ENCODE assay signal across 15 cellular contexts in genomic region chr14:65432361-65432948, GRCh38. TPM values are rescaled to one million over a fixed set of nuclear protein-coding genes. Genes with fewer than 3 reads are reported as not detected.
DNase-seq lines count a peak whose midpoint lies in the region; ATAC-seq and TF ChIP-seq lines count a peak whose summit lies in the region.
"Had no signal": no experiment of that assay in that cellular context is flagged by ENCODE, and none has a peak within 500 bp of the region (broad histone marks: within the 10 kb centered on the region; RNA-seq: fewer than 3 reads in every experiment).

No MANE protein-coding gene starts in this region.

- no peaks in the 10 kb centered on the region for H3K27me3 ChIP-seq in hepatocyte
- H3K27me3 ChIP-seq in body of pancreas: no peaks in the 10 kb centered on the region
- H3K27me3 ChIP-seq: gastroesophageal sphincter, uterus had no signal

- no peak for TF ChIP-seq POLR2A in body of pancreas (IDR thresholded peaks at IDR 0.05)

- no peaks in the 10 kb centered on the region for H3K9me2 ChIP-seq in hepatocyte (replicated peaks; ENCODE audit: insufficient read depth)

- intact Hi-C loops in body of pancreas (cut with DNase I): no loop called here

- peaks cover 77% of the 10 kb centered on the region for H3K79me2 ChIP-seq in hepatocyte

- DNase-seq in activated T-cell treated with anti-CD3 and anti-CD28 coated beads, Interleukin-2, amount 50 U/mL, for 72 hours: no peak
- DNase-seq in activated T-cell treated with anti-CD3 and anti-CD28 coated beads, Interleukin-2, amount 50 U/mL, for 24 hours: no peak
- DNase-seq in T-helper 17 cell (no peak), hepatocyte (ENCODE audit: low spot score) (no peak), body of pancreas (no peak), 8988T (no peak)
- DNase-seq in stimulated activated naive B cell treated with anti-CD40 and anti-IgM and Interleukin-4, amounts not matched to agents 10 μg/mL and 1 μg/mL and 100 μg/mL, for 72 hours: no peak
- DNase-seq: activated CD4-positive, alpha-beta memory T cell treated with anti-CD3 and anti-CD28 coated beads, Interleukin-2, amount 10 ng/mL, durations not matched to agents 7 days and 5 days; aorta; lower lobe of right lung; NCI-H2029; NCI-H526; uterus had no signal

- H3K9me3 ChIP-seq in T-helper 17 cell (ENCODE audit: control insufficient read depth, low read length, poor library complexity, severe bottlenecking) (no peaks in the 10 kb centered on the region), hepatocyte (ENCODE audit: low read depth) (no peaks in the 10 kb centered on the region), body of pancreas (no peaks in the 10 kb centered on the region)
- H3K9me3 ChIP-seq: lower lobe of right lung, uterus had no signal

- H3K27ac ChIP-seq in hepatocyte (peak overlapping the region; percentile 32), body of pancreas (no peak overlapping the region)
- H3K27ac ChIP-seq: gastroesophageal sphincter, lower lobe of right lung had no signal

- ATAC-seq in activated T-cell treated with anti-CD3 and anti-CD28 coated beads, Interleukin-2, amount 50 U/mL, for 72 hours (replicated peaks in 1 of 2): no peak
- ATAC-seq in T-helper 17 cell: no peak
- no peak for ATAC-seq in stimulated activated naive B cell treated with anti-CD40 and anti-IgM and Interleukin-4, amounts not matched to agents 10 μg/mL and 1 μg/mL and 100 μg/mL, for 72 hours (replicated peaks)
- ATAC-seq in HG03442 (IDR thresholded peaks at IDR 0.05; ENCODE audit: unreplicated experiment): no peak
- no peak for ATAC-seq in body of pancreas
- ATAC-seq: gastroesophageal sphincter had no signal

- 73% methylated on average over 6 of the region's 6 CpGs for WGBS in hepatocyte (ENCODE audit: low lambda C conversion rate, missing lambda C conversion rate)
- 89 to 93% methylated on average over 6 of the region's 6 CpGs for WGBS in body of pancreas, 2 donors

- H2AFZ ChIP-seq in hepatocyte: no peak overlapping the region

- H3K27me3 Mint-ChIP-seq in activated T-cell treated with anti-CD3 and anti-CD28 coated beads, Interleukin-2, amount 50 U/mL, for 72 hours (ENCODE audit: low read depth): no peaks in the 10 kb centered on the region
- H3K27me3 Mint-ChIP-seq in activated T-cell treated with anti-CD3 and anti-CD28 coated beads, Interleukin-2, amount 50 U/mL, for 24 hours: no peaks in the 10 kb centered on the region
- no peaks in the 10 kb centered on the region for H3K27me3 Mint-ChIP-seq in T-helper 17 cell
- no peaks in the 10 kb centered on the region for H3K27me3 Mint-ChIP-seq in stimulated activated naive B cell treated with anti-CD40 and anti-IgM and Interleukin-4, amounts not matched to agents 10 μg/mL and 1 μg/mL and 100 μg/mL, for 72 hours
- H3K27me3 Mint-ChIP-seq: activated CD4-positive, alpha-beta memory T cell treated with anti-CD3 and anti-CD28 coated beads, Interleukin-2, amount 10 ng/mL, durations not matched to agents 7 days and 5 days had no signal

- H3K36me3 Mint-ChIP-seq in activated T-cell treated with anti-CD3 and anti-CD28 coated beads, Interleukin-2, amount 50 U/mL, for 72 hours (ENCODE audit: insufficient read depth in 2 of 2): peaks cover 7 to 20% of the 10 kb centered on the region in 2 donors
- peaks cover 58% of the 10 kb centered on the region for H3K36me3 Mint-ChIP-seq in activated T-cell treated with anti-CD3 and anti-CD28 coated beads, Interleukin-2, amount 50 U/mL, for 24 hours (ENCODE audit: low read depth)
- H3K36me3 Mint-ChIP-seq in T-helper 17 cell (ENCODE audit: low read depth): peaks cover 4% of the 10 kb centered on the region
- peaks cover 4 to 22% of the 10 kb centered on the region in 2 donors for H3K36me3 Mint-ChIP-seq in stimulated activated naive B cell treated with anti-CD40 and anti-IgM and Interleukin-4, amounts not matched to agents 10 μg/mL and 1 μg/mL and 100 μg/mL, for 72 hours

- peaks cover 0 to 1% of the 10 kb centered on the region in 2 donors for H3K9me3 Mint-ChIP-seq in activated T-cell treated with anti-CD3 and anti-CD28 coated beads, Interleukin-2, amount 50 U/mL, for 72 hours
- peaks cover 5% of the 10 kb centered on the region for H3K9me3 Mint-ChIP-seq in activated T-cell treated with anti-CD3 and anti-CD28 coated beads, Interleukin-2, amount 50 U/mL, for 24 hours
- no peaks in the 10 kb centered on the region for H3K9me3 Mint-ChIP-seq in stimulated activated naive B cell treated with anti-CD40 and anti-IgM and Interleukin-4, amounts not matched to agents 10 μg/mL and 1 μg/mL and 100 μg/mL, for 72 hours
- H3K9me3 Mint-ChIP-seq: activated CD4-positive, alpha-beta memory T cell treated with anti-CD3 and anti-CD28 coated beads, Interleukin-2, amount 10 ng/mL, durations not matched to agents 7 days and 5 days had no signal

- no peaks in the 10 kb centered on the region for H3K36me3 ChIP-seq in hepatocyte (replicated peaks; ENCODE audit: insufficient read depth, low read depth)
- H3K36me3 ChIP-seq in body of pancreas (replicated peaks in 1 of 2; ENCODE audit: insufficient read depth in 1 of 2, low read depth in 2 of 2): no peaks in the 10 kb centered on the region
- H3K36me3 ChIP-seq: gastroesophageal sphincter, lower lobe of right lung, uterus had no signal

- no peaks in the 10 kb centered on the region for H3K4me1 ChIP-seq in hepatocyte (ENCODE audit: insufficient read depth)
- H3K4me1 ChIP-seq in body of pancreas: peaks cover 5% of the 10 kb centered on the region
- H3K4me1 ChIP-seq: uterus had no signal

- TF ChIP-seq CTCF in hepatocyte (IDR thresholded peaks at IDR 0.05; ENCODE audit: poor library complexity) (no peak), body of pancreas (IDR thresholded peaks at IDR 0.05) (no peak)

- H3K4me2 ChIP-seq in hepatocyte: no peak overlapping the region

- H3K27ac Mint-ChIP-seq in activated T-cell treated with anti-CD3 and anti-CD28 coated beads, Interleukin-2, amount 50 U/mL, for 72 hours: peak overlapping the region; percentile 72
- H3K27ac Mint-ChIP-seq in activated T-cell treated with anti-CD3 and anti-CD28 coated beads, Interleukin-2, amount 50 U/mL, for 24 hours: no peak overlapping the region
- H3K27ac Mint-ChIP-seq in T-helper 17 cell: peak overlapping the region; percentile 19
- peak overlapping the region; percentile 80 for H3K27ac Mint-ChIP-seq in stimulated activated naive B cell treated with anti-CD40 and anti-IgM and Interleukin-4, amounts not matched to agents 10 μg/mL and 1 μg/mL and 100 μg/mL, for 72 hours

- peaks cover 58% of the 10 kb centered on the region for H3K4me1 Mint-ChIP-seq in activated T-cell treated with anti-CD3 and anti-CD28 coated beads, Interleukin-2, amount 50 U/mL, for 72 hours (ENCODE audit: low read depth)
- peaks cover 58% of the 10 kb centered on the region for H3K4me1 Mint-ChIP-seq in activated T-cell treated with anti-CD3 and anti-CD28 coated beads, Interleukin-2, amount 50 U/mL, for 24 hours (ENCODE audit: low read depth)
- peaks cover 42% of the 10 kb centered on the region for H3K4me1 Mint-ChIP-seq in T-helper 17 cell
- H3K4me1 Mint-ChIP-seq in stimulated activated naive B cell treated with anti-CD40 and anti-IgM and Interleukin-4, amounts not matched to agents 10 μg/mL and 1 μg/mL and 100 μg/mL, for 72 hours: peaks cover 21 to 55% of the 10 kb centered on the region in 2 donors

- no peaks in the 10 kb centered on the region for H4K20me1 ChIP-seq in hepatocyte (ENCODE audit: insufficient read depth, poor library complexity, severe bottlenecking)

- peak overlapping the region in 1 of 2 donors; percentile 74 for H3K4me3 Mint-ChIP-seq in activated T-cell treated with anti-CD3 and anti-CD28 coated beads, Interleukin-2, amount 50 U/mL, for 72 hours
- no peak overlapping the region for H3K4me3 Mint-ChIP-seq in activated T-cell treated with anti-CD3 and anti-CD28 coated beads, Interleukin-2, amount 50 U/mL, for 24 hours
- H3K4me3 Mint-ChIP-seq in T-helper 17 cell: peak overlapping the region; percentile 53
- H3K4me3 Mint-ChIP-seq in stimulated activated naive B cell treated with anti-CD40 and anti-IgM and Interleukin-4, amounts not matched to agents 10 μg/mL and 1 μg/mL and 100 μg/mL, for 72 hours: no peak overlapping the region
- H3K4me3 Mint-ChIP-seq: activated CD4-positive, alpha-beta memory T cell treated with anti-CD3 and anti-CD28 coated beads, Interleukin-2, amount 10 ng/mL, durations not matched to agents 7 days and 5 days had no signal

- no peak overlapping the region for H3K4me3 ChIP-seq in hepatocyte
- H3K4me3 ChIP-seq in body of pancreas: no peak overlapping the region
- H3K4me3 ChIP-seq: gastroesophageal sphincter, lower lobe of right lung, uterus had no signal

RNA-seq across cellular contexts. Expression of gene FUT8, which starts 19.9 kb away (rescaled TPM):
- 10 to 100 TPM; 49.6 to 59.8 TPM for total RNA-seq in activated T-cell treated with anti-CD3 and anti-CD28 coated beads, Interleukin-2, amount 50 U/mL, for 72 hours
- total RNA-seq in T-helper 17 cell (10 to 100 TPM; 45.5 to 51.3 TPM), hepatocyte (62.2 and 67.5 TPM in 2 replicates), body of pancreas (10 to 100 TPM; 31.1 to 33.0 TPM)
- 24.4 and 26.6 TPM in 2 replicates for polyA plus RNA-seq in hepatocyte
